Comparison of ENCODE assay signal across 1 cellular context in genomic region chr19:32351807-32352630, GRCh38.
TF ChIP-seq lines count a peak whose summit lies in the region.

No MANE protein-coding gene starts in this region.

TF ChIP-seq in K562, 482 proteins besides CTCF, POLR2A, EP300 and RAD21:
- TF ChIP-seq, protein P1, sequence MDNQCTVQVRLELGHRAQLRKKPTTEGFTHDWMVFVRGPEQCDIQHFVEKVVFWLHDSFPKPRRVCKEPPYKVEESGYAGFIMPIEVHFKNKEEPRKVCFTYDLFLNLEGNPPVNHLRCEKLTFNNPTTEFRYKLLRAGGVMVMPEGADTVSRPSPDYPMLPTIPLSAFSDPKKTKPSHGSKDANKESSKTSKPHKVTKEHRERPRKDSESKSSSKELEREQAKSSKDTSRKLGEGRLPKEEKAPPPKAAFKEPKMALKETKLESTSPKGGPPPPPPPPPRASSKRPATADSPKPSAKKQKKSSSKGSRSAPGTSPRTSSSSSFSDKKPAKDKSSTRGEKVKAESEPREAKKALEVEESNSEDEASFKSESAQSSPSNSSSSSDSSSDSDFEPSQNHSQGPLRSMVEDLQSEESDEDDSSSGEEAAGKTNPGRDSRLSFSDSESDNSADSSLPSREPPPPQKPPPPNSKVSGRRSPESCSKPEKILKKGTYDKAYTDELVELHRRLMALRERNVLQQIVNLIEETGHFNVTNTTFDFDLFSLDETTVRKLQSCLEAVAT (IDR thresholded peaks at IDR 0.05) = peak in 1 of 2 experiments; percentile 70; a peak in 1 of 4 replicates
- peak; percentile 51; the same call in 1 of the 2 replicates for TF ChIP-seq SMARCE1 (IDR thresholded peaks at IDR 0.05)
- TF ChIP-seq LCOR (CRISPR knock-in tag; IDR thresholded peaks at IDR 0.05) = no peak
- TF ChIP-seq FOSL1 (tag; conservative IDR thresholded peaks at IDR 0.05) = peak; percentile 84
- no peak for TF ChIP-seq MEF2D (tag; conservative IDR thresholded peaks at IDR 0.05; ENCODE audit: low read depth)
- no peak for TF ChIP-seq TBP (optimal IDR thresholded peaks at IDR 0.05; ENCODE audit: low read depth, low read length)
- TF ChIP-seq MEIS2 (IDR thresholded peaks at IDR 0.05; ENCODE audit: partially characterized antibody) = peak; percentile 21
- no peak for TF ChIP-seq E2F3 (CRISPR knock-in tag; IDR thresholded peaks at IDR 0.05)
- TF ChIP-seq ESRRA (IDR thresholded peaks at IDR 0.05; ENCODE audit: borderline replicate concordance, low read depth) = peak; percentile 71; the same call in 1 of the 2 replicates
- 0 out of 2 replicates have a peak, but pooled peaks have one; percentile 47 for TF ChIP-seq ZNF384 (IDR thresholded peaks at IDR 0.05; ENCODE audit: low read depth, low read length)
- no peak for TF ChIP-seq MBD2 (IDR thresholded peaks at IDR 0.05; ENCODE audit: borderline replicate concordance, low read depth)
- TF ChIP-seq SP1 (CRISPR knock-in tag; IDR thresholded peaks at IDR 0.05) = no peak
- TF ChIP-seq ZEB2 (IDR thresholded peaks at IDR 0.05) = no peak
